In the genomic region with DNA sequence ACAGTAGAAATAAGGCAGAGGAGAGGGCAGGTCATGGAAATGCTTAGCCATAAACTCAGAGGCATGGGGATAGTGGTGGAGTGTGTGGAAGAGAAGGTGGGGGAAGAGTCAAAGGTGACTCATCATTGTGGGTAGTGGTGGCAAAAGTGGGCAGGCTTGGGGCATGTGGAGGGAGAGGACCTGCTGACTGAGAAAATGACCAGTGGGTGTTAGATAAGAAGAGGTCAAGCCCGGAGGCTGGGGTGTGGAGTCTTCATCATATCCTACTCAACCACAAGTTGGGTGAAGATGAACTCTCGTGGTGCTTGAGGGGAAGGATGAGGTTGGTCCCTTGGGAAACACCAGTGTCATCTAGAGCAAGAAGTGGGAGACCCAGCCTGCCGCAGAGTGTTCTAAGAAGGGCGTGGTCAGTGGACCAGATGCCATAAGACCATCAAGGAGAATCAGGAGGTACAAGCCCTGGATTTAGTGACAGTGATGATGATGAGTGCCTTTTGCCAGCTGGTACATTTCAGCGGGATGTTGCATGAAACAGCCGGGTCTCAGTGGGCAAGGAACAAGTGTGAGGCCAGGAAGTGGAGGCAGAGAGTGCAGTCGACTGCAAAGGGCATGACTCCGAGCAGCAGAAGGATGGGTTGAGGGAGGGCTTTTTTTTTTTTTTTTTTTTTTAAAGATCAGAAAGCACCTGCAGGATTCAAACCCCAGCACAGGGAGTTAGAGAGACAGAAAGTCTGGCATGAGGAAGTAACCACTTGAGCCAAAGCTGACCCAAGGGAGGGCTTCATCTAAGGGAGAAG, we compare ENCODE assay signal across 11 cellular contexts.
DNase-seq lines count a peak whose midpoint lies in the region; ATAC-seq, FAIRE-seq and TF ChIP-seq lines count a peak whose summit lies in the region.
"Had no signal": no experiment of that assay in that cellular context is flagged by ENCODE, and none has a peak within 500 bp of the region (broad histone marks: within the 10 kb centered on the region; RNA-seq: fewer than 3 reads in every experiment).

No MANE protein-coding gene starts in this region.

- TF ChIP-seq POLR2A in GM12892 (IDR thresholded peaks at IDR 0.05; ENCODE audit: low read depth, low read length) = no peak

- peak; percentile 66 for ATAC-seq in GM21447 (IDR thresholded peaks at IDR 0.05; ENCODE audit: unreplicated experiment)
- no peak for ATAC-seq in GM18519 (IDR thresholded peaks at IDR 0.05; ENCODE audit: low FRiP score, unreplicated experiment)

- peak; percentile 61 for FAIRE-seq in GM12892 (lab: Jason Lieb, UNC)

- POLR2A ChIA-PET in RWPE1 (lab: Yijun Ruan, JAX; ENCODE audit: low non-redundant PET) = no interaction called here

- TF ChIP-seq CTCF in RWPE1 (conservative IDR thresholded peaks at IDR 0.05; ENCODE audit: low read depth) = no peak

- CTCF ChIA-PET in RWPE1 (lab: Yijun Ruan, JAX) = interaction anchor here (0.6 kb wide), 2 partner anchors 10 to 20 kb away, joined by 3 to 4 read pairs; no protein-coding TSS in a partner anchor

- DNase-seq in GM12892 (ENCODE audit: insufficient read length) (no peak), M059J (ENCODE audit: low read depth) (peak; percentile 89), glomerular visceral epithelial cell (ENCODE audit: extremely low spot score) (peak; percentile 80), NCI-H187 treated with DMSO at 0.1 percent for 48 hours (lab: John Stamatoyannopoulos, UW) (no peak), NCI-H446 (lab: John Stamatoyannopoulos, UW) (no peak), RWPE1 (ENCODE audit: low spot score) (no peak)
- DNase-seq: dorsolateral prefrontal cortex, stomach had no signal

- no peak overlapping the region for H3K27ac ChIP-seq in RWPE1
- H3K27ac ChIP-seq: dorsolateral prefrontal cortex, SK-N-MC, stomach had no signal

Comparison
In these comparisons a context has a peak if more than half of its experiments do, and no peak if none do; other contexts are left out.
1. DNase-seq: peak in M059J (single experiment) and glomerular visceral epithelial cell (single experiment); none in GM12892 (single experiment), NCI-H187 treated with DMSO at 0.1 percent for 48 hours (single experiment), NCI-H446 (0 of 2) and RWPE1 (single experiment).